Comparison of ENCODE assay signal across 9 cellular contexts in the genomic region with DNA sequence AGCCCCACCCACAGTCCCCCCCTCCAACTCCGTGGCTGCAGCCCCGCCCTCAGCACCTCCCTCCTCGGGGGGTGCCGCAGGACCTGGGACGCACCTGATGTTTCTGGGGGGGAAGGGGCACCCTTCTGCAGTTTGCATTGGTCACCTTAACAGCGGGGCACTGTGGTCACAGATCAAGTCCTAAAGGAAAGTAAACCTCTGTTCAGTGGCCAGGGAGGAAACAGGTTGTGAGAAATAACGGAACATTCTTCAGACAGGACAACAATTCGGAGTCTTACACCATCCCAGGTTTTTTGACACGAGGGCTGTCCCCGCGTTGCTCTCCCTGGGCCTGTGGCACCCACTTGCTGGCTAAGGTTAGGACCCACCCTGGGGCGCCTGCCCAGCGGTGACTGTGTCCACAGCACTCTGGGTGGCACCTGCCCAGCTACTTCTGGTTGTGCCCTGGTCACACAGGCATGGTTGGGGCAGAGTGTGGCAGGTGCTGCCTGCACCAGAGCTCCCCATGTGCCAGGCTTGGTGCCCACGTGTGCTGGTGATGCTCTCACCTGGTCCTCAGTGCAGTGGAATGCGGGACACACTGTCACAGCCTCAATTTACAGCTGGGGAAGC.
A peak's percentile ranks its signal among the peaks of the same experiment; 100 is the strongest.
DNase-seq lines count a peak whose midpoint lies in the region; ATAC-seq, FAIRE-seq and TF ChIP-seq lines count a peak whose summit lies in the region.
"Had no signal": no experiment of that assay in that cellular context is flagged by ENCODE, and none has a peak within 500 bp of the region (broad histone marks: within the 10 kb centered on the region; RNA-seq: fewer than 3 reads in every experiment).

No MANE protein-coding gene starts in this region.

- peaks cover 8% of the 10 kb centered on the region; the same call in 1 of the 2 replicates for H3K4me1 ChIP-seq in Panc1 (ENCODE audit: control insufficient read depth, insufficient read depth, low read length)
- H3K4me1 ChIP-seq in left ventricle myocardium inferior = peaks cover 52% of the 10 kb centered on the region

- H3K27me3 ChIP-seq in Panc1 (ENCODE audit: control insufficient read depth, insufficient read depth, low read length) (no peaks in the 10 kb centered on the region), left ventricle myocardium inferior (ENCODE audit: low read depth) (peaks cover 7% of the 10 kb centered on the region)

- BruUV-seq in Panc1 (replicated peaks; lab: Mats Ljungman, UMichigan) = no TSS peak

- H3K36me3 ChIP-seq in Panc1 (ENCODE audit: control insufficient read depth, insufficient read depth, low read length) = no peaks in the 10 kb centered on the region
- H3K36me3 ChIP-seq in left ventricle myocardium inferior = no peaks in the 10 kb centered on the region

- H3K27ac ChIP-seq in Panc1 (ENCODE audit: low read length) (no peak overlapping the region), left ventricle myocardium inferior (replicated peaks) (peak overlapping the region; percentile 76)

- TF ChIP-seq CTCF in Panc1 (IDR thresholded peaks at IDR 0.05) = no peak
- TF ChIP-seq CTCF in left ventricle myocardium inferior (IDR thresholded peaks at IDR 0.05; ENCODE audit: borderline replicate concordance) = no peak

- in situ Hi-C loops in Panc1 (cut with HindIII; ENCODE audit: low pct_unique_long_range_greater_than_20kb, low sequenced_read_pairs) = no loop called here

- DNase-seq in GM12891 (ENCODE audit: insufficient read length, low spot score) (no peak), Panc1 (ENCODE audit: low read depth, low spot score) (no peak), left ventricle myocardium inferior (peak; percentile 21), posterior vena cava (ENCODE audit: low spot score) (peak; percentile 66), cerebellar cortex (ENCODE audit: low spot score) (no peak), NCI-H2171 treated with DMSO at 0.1 percent for 48 hours (lab: John Stamatoyannopoulos, UW) (no peak), dedifferentiated amniotic fluid mesenchymal stem cell (ENCODE audit: extremely low spot score) (no peak)
- no peak for DNase-seq in activated CD4-positive, alpha-beta T cell treated with anti-CD3 and anti-CD28 coated beads, Interleukin-2, amount 50 U/mL, for 1 hour

- CTCF ChIA-PET in Panc1 (lab: Charles Lee) = interaction anchor here (0.6 to 1.2 kb wide), 3 partner anchors 210 to 227 kb away, joined by 3 to 6 read pairs (median 6); no protein-coding TSS in a partner anchor

- H3K9me3 ChIP-seq in Panc1 (ENCODE audit: control insufficient read depth, insufficient read depth, low read depth, low read length) (peaks cover 3% of the 10 kb centered on the region; the same call in 1 of the 2 replicates), left ventricle myocardium inferior (replicated peaks) (peaks cover 12% of the 10 kb centered on the region)

- peak overlapping the region; percentile 23 to 50 for H3K4me3 ChIP-seq in Panc1 (ENCODE audit: low read depth in 2 of 2, low read length in 2 of 2)
- peak overlapping the region; percentile 2 for H3K4me3 ChIP-seq in left ventricle myocardium inferior

- POLR2A ChIA-PET in Panc1 (lab: Charles Lee) = no interaction called here

- peak; percentile 28 for ATAC-seq in Panc1

- TF ChIP-seq POLR2A in GM12891 (IDR thresholded peaks at IDR 0.05; ENCODE audit: low read depth, low read length) = no peak

- intact Hi-C loops in Panc1 (cut with micrococcal nuclease; ENCODE audit: unreplicated experiment) (loop anchor here (1.0 kb wide), 1 partner anchor 204 kb away; no protein-coding TSS in a partner anchor), left ventricle myocardium inferior (cut with micrococcal nuclease) (no loop called here), posterior vena cava (cut with DNase I) (loop anchor here (2.0 kb wide), 2 partner anchors 197 to 205 kb away; no protein-coding TSS in a partner anchor)

- peak; percentile 48 for FAIRE-seq in GM12891 (lab: Jason Lieb, UNC)
- FAIRE-seq: RCC 7860 had no signal

TF ChIP-seq in GM12891, 5 proteins besides CTCF, POLR2A, EP300 and RAD21:
- no peak for TF ChIP-seq SPI1 (IDR thresholded peaks at IDR 0.05; ENCODE audit: low read depth, low read length)
- TF ChIP-seq POLR2AphosphoS5 (IDR thresholded peaks at IDR 0.05; ENCODE audit: low read depth, low read length) = no peak
- no peak for TF ChIP-seq TAF1 (IDR thresholded peaks at IDR 0.05; ENCODE audit: low read depth, low read length)
- TF ChIP-seq PAX5 (IDR thresholded peaks at IDR 0.05; ENCODE audit: insufficient read depth, low read length, severe bottlenecking) = no peak
- no peak for TF ChIP-seq POU2F2 (IDR thresholded peaks at IDR 0.05; ENCODE audit: low read depth, low read length)

Comparison
In these comparisons a context has a peak if more than half of its experiments do, and no peak if none do; other contexts are left out.
1. DNase-seq: peak in left ventricle myocardium inferior (single experiment) and posterior vena cava (single experiment); none in GM12891 (single experiment), Panc1 (single experiment), cerebellar cortex (single experiment), NCI-H2171 treated with DMSO at 0.1 percent for 48 hours (single experiment), activated CD4-positive, alpha-beta T cell treated with anti-CD3 and anti-CD28 coated beads, Interleukin-2, amount 50 U/mL, for 1 hour (single experiment) and dedifferentiated amniotic fluid mesenchymal stem cell (single experiment).